Comparison of ENCODE assay signal across 23 cellular contexts in the genomic region with DNA sequence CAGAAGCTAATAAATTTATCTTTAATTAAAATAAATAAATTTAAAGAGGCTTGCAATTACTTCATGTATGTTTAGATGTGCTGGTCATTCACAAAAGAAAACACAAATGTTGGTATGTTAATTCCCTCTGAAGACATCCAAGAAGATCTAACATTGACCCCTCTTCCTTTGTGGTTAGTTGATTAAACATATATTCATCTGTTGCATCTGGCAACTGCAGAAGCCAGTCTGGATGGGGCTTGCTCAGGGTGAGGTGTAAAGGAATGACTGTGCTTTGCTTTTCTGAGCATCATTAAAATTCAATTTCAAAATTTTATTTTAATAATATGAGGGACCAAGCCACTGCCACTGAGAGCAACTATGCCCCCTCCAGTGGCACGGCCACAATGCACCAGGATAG. TPM values are rescaled to one million over a fixed set of nuclear protein-coding genes. Genes with fewer than 3 reads are reported as not detected.
"Had no signal": no experiment of that assay in that cellular context is flagged by ENCODE, and none has a peak within 500 bp of the region (broad histone marks: within the 10 kb centered on the region; RNA-seq: fewer than 3 reads in every experiment).

No MANE protein-coding gene starts in this region.

- H3K4me3 Mint-ChIP-seq: dendritic cell treated with granulocyte-macrophage colony-stimulating factor and Interleukin-4, amounts not matched to agents 40 ng/mL and 50 ng/mL, for 4 days; effector memory CD8-positive, alpha-beta T cell; naive thymus-derived CD4-positive, alpha-beta T cell; nephron progenitor cell had no signal

- H3K27me3 Mint-ChIP-seq: dendritic cell treated with granulocyte-macrophage colony-stimulating factor and Interleukin-4, amounts not matched to agents 40 ng/mL and 50 ng/mL, for 4 days; effector memory CD8-positive, alpha-beta T cell; naive thymus-derived CD4-positive, alpha-beta T cell had no signal

- H2AFZ ChIP-seq: hepatocyte had no signal

- H3K79me2 ChIP-seq: hepatocyte had no signal

- H3K4me1 Mint-ChIP-seq: naive thymus-derived CD4-positive, alpha-beta T cell; nephron progenitor cell had no signal

- DNase-seq: effector memory CD8-positive, alpha-beta T cell; foreskin melanocyte; head of caudate nucleus; kidney glomerular epithelial cell; naive thymus-derived CD4-positive, alpha-beta T cell; nephron progenitor cell; small intestine; stimulated activated CD4-positive, alpha-beta T cell treated with anti-CD3 and anti-CD28 coated beads, Interleukin-12 subunit alpha, Interleukin-12 subunit beta, amount 100 ng/mL, for 4 hours; stimulated activated naive CD4-positive, alpha-beta T cell; trophoblast cell had no signal

- H3K4me1 ChIP-seq: esophagus muscularis mucosa had no signal

- ATAC-seq: effector memory CD8-positive, alpha-beta T cell; naive thymus-derived CD4-positive, alpha-beta T cell; sciatic nerve had no signal

- H3K27me3 ChIP-seq: esophagus muscularis mucosa had no signal

- H3K27ac ChIP-seq: epithelial cell of prostate, esophagus muscularis mucosa, hepatocyte had no signal

- H3K27ac Mint-ChIP-seq: dendritic cell treated with granulocyte-macrophage colony-stimulating factor and Interleukin-4, amounts not matched to agents 40 ng/mL and 50 ng/mL, for 4 days; effector memory CD8-positive, alpha-beta T cell; naive thymus-derived CD4-positive, alpha-beta T cell; nephron progenitor cell had no signal

- H3K4me2 ChIP-seq: hepatocyte had no signal

- H3K4me3 ChIP-seq: esophagus muscularis mucosa, hepatocyte had no signal

- H3K36me3 ChIP-seq: esophagus muscularis mucosa had no signal

RNA-seq across cellular contexts. Expression of gene FERD3L, which starts 36.4 kb away (rescaled TPM):
- total RNA-seq: esophagus muscularis mucosa; hepatocyte; liver; lung microvascular endothelial cell; mesenteric fat pad; mononuclear cell; naive thymus-derived CD4-positive, alpha-beta T cell; osteocyte; pulmonary artery endothelial cell; sciatic nerve; urinary bladder had no signal
- polyA plus RNA-seq: hepatocyte; liver; naive thymus-derived CD4-positive, alpha-beta T cell; small intestine; thymus had no signal
